34 cellular contexts compared by ENCODE assay signal in the genomic region with DNA sequence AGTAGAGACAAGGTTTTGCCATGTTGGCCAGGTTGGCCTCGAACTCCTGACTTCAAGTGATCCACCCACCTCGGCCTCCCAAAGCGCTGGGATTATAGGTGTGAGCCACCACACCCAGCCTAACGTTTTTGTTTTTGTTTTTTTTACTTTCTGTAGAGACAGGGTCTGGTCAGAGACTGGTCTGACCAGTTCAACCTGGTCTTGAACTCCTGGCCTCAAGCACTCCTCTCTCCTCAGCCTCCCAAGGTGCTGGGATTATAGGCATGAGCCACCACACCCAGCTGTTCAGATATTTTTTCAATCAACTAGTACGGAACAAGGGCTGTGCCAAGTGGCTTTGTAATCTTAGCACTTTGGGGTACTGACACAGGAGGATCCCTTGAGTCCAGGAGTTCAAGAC.
"Had no signal": no experiment of that assay in that cellular context is flagged by ENCODE, and none has a peak within 500 bp of the region (broad histone marks: within the 10 kb centered on the region; RNA-seq: fewer than 3 reads in every experiment).

No MANE protein-coding gene starts in this region.

- H3K36me3 ChIP-seq: ascending aorta, breast epithelium, MG63 had no signal

- DNase-seq: activated CD4-positive, alpha-beta memory T cell treated with anti-CD3 and anti-CD28 coated beads, Interleukin-2, amount 10 ng/mL, durations not matched to agents 7 days and 5 days; activated CD4-positive, alpha-beta T cell treated with anti-CD3 and anti-CD28 coated beads for 1 hour; activated CD4-positive, alpha-beta T cell treated with anti-CD3 and anti-CD28 coated beads for 48 hours; activated CD4-positive, CD25-positive, alpha-beta regulatory T cell; activated CD8-positive, alpha-beta memory T cell treated with anti-CD3 and anti-CD28 coated beads for 24 hours; activated CD8-positive, alpha-beta memory T cell treated with anti-CD3 and anti-CD28 coated beads, Interleukin-2, amount 10 ng/mL, durations not matched to agents 7 days and 5 days; activated CD8-positive, alpha-beta memory T cell treated with anti-CD3 and anti-CD28 coated beads, Interleukin-2, amount 50 U/mL, for 48 hours; activated effector memory CD4-positive, alpha-beta T cell treated with Interleukin-2 at 50 U/mL for 16 hours; activated naive CD8-positive, alpha-beta T cell treated with anti-CD3 and anti-CD28 coated beads, Interleukin-2, amount 10 ng/mL, durations not matched to agents 7 days and 5 days; activated T-cell treated with anti-CD3 and anti-CD28 coated beads, Interleukin-2, amount 50 U/mL, for 48 hours; amygdala; Kasumi-1; KG1; MG63; NCI-H1048; NCI-H1436 treated with DMSO at 0.1 percent for 48 hours; NCI-H1694 treated with DMSO at 0.1 percent for 48 hours; NCI-H2029; NCI-H2107; NCI-H2171; NCI-H510A; NCI-H526; NCI-H748 treated with DMSO at 0.1 percent for 48 hours; NK-92 treated with Interleukin-12 subunit alpha and Interleukin-12 subunit beta, amount 100 ng/mL, for 24 hours; PC-3; SIG-M5; T-cell; T-helper 17 cell; WERI-Rb-1 had no signal

- H3K27me3 ChIP-seq: ascending aorta, breast epithelium, MG63 had no signal

- H3K4me3 ChIP-seq: ascending aorta, breast epithelium, MG63 had no signal

- H3K4me1 ChIP-seq: ascending aorta, breast epithelium had no signal

- H3K27ac ChIP-seq: ascending aorta, breast epithelium, RWPE1, WERI-Rb-1 had no signal

- ATAC-seq: activated CD8-positive, alpha-beta memory T cell treated with anti-CD3 and anti-CD28 coated beads, Interleukin-2, amount 10 ng/mL, durations not matched to agents 7 days and 5 days; PC-3; Right ventricle myocardium inferior; SK-N-SH treated with all-trans-retinoic acid at 6 μM for 48 hours; T-cell; T-helper 17 cell had no signal

- H3K9me3 ChIP-seq: ascending aorta, breast epithelium, MG63 had no signal
